In genomic region chr19:3932931-3933810, GRCh38 we compare ENCODE assay signal across 16 cellular contexts. TPM values are rescaled to one million over a fixed set of nuclear protein-coding genes. Genes with fewer than 3 reads are reported as not detected.
DNase-seq lines count a peak whose midpoint lies in the region; ATAC-seq and TF ChIP-seq lines count a peak whose summit lies in the region.
"Had no signal": no experiment of that assay in that cellular context is flagged by ENCODE, and none has a peak within 500 bp of the region (broad histone marks: within the 10 kb centered on the region; RNA-seq: fewer than 3 reads in every experiment).

Gene NMRK2 (plus strand): TSS chr19:3933069. CDS start chr19:3933672, 603 bp downstream.

- no peaks in the 10 kb centered on the region for H3F3A ChIP-seq in SK-N-SH (replicated peaks; ENCODE audit: insufficient read depth)

- no peak for TF ChIP-seq EP300 in SK-N-SH (IDR thresholded peaks at IDR 0.05; ENCODE audit: borderline replicate concordance in 1 of 2, low read depth in 1 of 2, low read length in 1 of 2)

- H3K4me3 ChIP-seq in SK-N-SH (ENCODE audit: low read depth in 2 of 2, low read length in 1 of 2) (no peak within 1 kb of the TSS), SJCRH30 (peak within 1 kb of the TSS; percentile 32)
- H3K4me3 ChIP-seq: A549, MG63, spleen had no signal

- no peaks in the 10 kb centered on the region for H3K9me2 ChIP-seq in SK-N-SH

- no peak within 1 kb of the TSS for H3K27ac ChIP-seq in SK-N-SH (ENCODE audit: low read depth in 2 of 2, low read length in 1 of 2)
- H3K27ac ChIP-seq in SJCRH30 = no peak within 1 kb of the TSS
- H3K27ac ChIP-seq: A549, spleen had no signal

- H2AFZ ChIP-seq in SK-N-SH (ENCODE audit: low read depth) = no peak within 1 kb of the TSS

- H3K9ac ChIP-seq in SK-N-SH = no peak within 1 kb of the TSS

- H3K9me3 ChIP-seq in SK-N-SH = no peaks in the 10 kb centered on the region
- no peaks in the 10 kb centered on the region for H3K9me3 ChIP-seq in SJCRH30 (replicated peaks)
- H3K9me3 ChIP-seq: A549, MG63, spleen had no signal

- no peaks in the 10 kb centered on the region for H3K36me3 ChIP-seq in SK-N-SH (replicated peaks in 1 of 2; ENCODE audit: control insufficient read depth in 1 of 2, insufficient read depth in 2 of 2, low read length in 1 of 2)
- no peaks in the 10 kb centered on the region for H3K36me3 ChIP-seq in SJCRH30
- H3K36me3 ChIP-seq: MG63, spleen had no signal

- H3K4me1 ChIP-seq in SK-N-SH (ENCODE audit: control insufficient read depth in 1 of 2, insufficient read depth in 2 of 2, low read depth in 1 of 2, low read length in 1 of 2) (no peaks in the 10 kb centered on the region), SJCRH30 (peaks cover 5% of the 10 kb centered on the region)
- H3K4me1 ChIP-seq: A549 had no signal

- intact Hi-C loops in sciatic nerve (cut with DNase I) = no loop called here

- no peaks in the 10 kb centered on the region for H3K79me2 ChIP-seq in SK-N-SH (ENCODE audit: insufficient read depth)

- peak; percentile 65 for DNase-seq in SK-N-SH
- DNase-seq in SJCRH30 = peak; percentile 66 to 68
- DNase-seq in iPS DF 4.7 (ENCODE audit: extremely low read depth, low spot score) = peak; percentile 64
- DNase-seq in stimulated activated CD8-positive, alpha-beta memory T cell treated with anti-CD3 and anti-CD28 coated beads, Interleukin-4, amount 100 ng/mL, for 48 hours = peak; percentile 27
- no peak for DNase-seq in Kasumi-1 (lab: John Stamatoyannopoulos, UW)
- DNase-seq in OCI-M1 (lab: John Stamatoyannopoulos, UW) = no peak
- DNase-seq in sciatic nerve (ENCODE audit: low spot score) = no peak
- DNase-seq: activated naive CD4-positive, alpha-beta T cell; DMS79; MG63; midbrain; spleen; stimulated activated naive CD4-positive, alpha-beta T cell treated with Interleukin-2 at 50 U/mL for 16 hours had no signal

- POLR2A ChIA-PET in SK-N-SH (lab: Yijun Ruan, JAX) = interaction anchor here (1.2 kb wide), 1 partner anchor 52 kb away, joined by 3 read pairs; the partner anchor contains the start of gene EEF2

- no peaks in the 10 kb centered on the region for H4K20me1 ChIP-seq in SK-N-SH (ENCODE audit: insufficient read depth)

- ATAC-seq in SK-N-SH treated with all-trans-retinoic acid at 6 μM for 48 hours = no peak; the same call in 2 of the 3 replicates
- no peak for ATAC-seq in sciatic nerve
- ATAC-seq: A549 had no signal

- CTCF ChIA-PET in SK-N-SH (lab: Yijun Ruan, JAX) = interaction anchor here (0.6 to 1.1 kb wide), 3 partner anchors 35 to 72 kb away, joined by 3 to 4 read pairs (median 3); no protein-coding TSS in a partner anchor

- H3K27me3 ChIP-seq in SK-N-SH (ENCODE audit: insufficient read depth) (peaks cover 22% of the 10 kb centered on the region), SJCRH30 (no peaks in the 10 kb centered on the region)
- H3K27me3 ChIP-seq: MG63 had no signal

- no peak within 1 kb of the TSS for H3K4me2 ChIP-seq in SK-N-SH
- H3K4me2 ChIP-seq: A549 had no signal

- 12% methylated on average over 24 of the region's 51 CpGs for WGBS in SK-N-SH (ENCODE audit: low lambda C conversion rate)

- no peak for TF ChIP-seq RAD21 in SK-N-SH (IDR thresholded peaks at IDR 0.05; ENCODE audit: low read length)

- no peak for TF ChIP-seq CTCF in SK-N-SH (IDR thresholded peaks at IDR 0.05)

TF ChIP-seq in SK-N-SH, 30 proteins besides CTCF, POLR2A, EP300 and RAD21:
- TF ChIP-seq YY1 (IDR thresholded peaks at IDR 0.05; ENCODE audit: low read depth) (no peak), MAX (IDR thresholded peaks at IDR 0.05; ENCODE audit: low read depth) (no peak), CHD2 (IDR thresholded peaks at IDR 0.05; ENCODE audit: low read length, partially characterized antibody) (no peak), RCOR1 (IDR thresholded peaks at IDR 0.05; ENCODE audit: low read length) (no peak), USF1 (IDR thresholded peaks at IDR 0.05; ENCODE audit: borderline replicate concordance, low read depth) (no peak), PBX3 (IDR thresholded peaks at IDR 0.05) (no peak), POLR2AphosphoS5 (IDR thresholded peaks at IDR 0.05; ENCODE audit: low read depth, low read length) (no peak), MXI1 (IDR thresholded peaks at IDR 0.05; ENCODE audit: low read depth, low read length) (no peak), FOXM1 (IDR thresholded peaks at IDR 0.05; ENCODE audit: low read depth) (no peak), TAF1 (IDR thresholded peaks at IDR 0.05; ENCODE audit: borderline replicate concordance, low read depth, low read length) (no peak), MEF2A (IDR thresholded peaks at IDR 0.05; ENCODE audit: borderline replicate concordance, low read depth) (no peak)

TF ChIP-seq in SK-N-SH treated with all-trans-retinoic acid at 6 μM for 48 hours, 23 proteins besides CTCF, POLR2A, EP300 and RAD21 (continues in another document):
- TF ChIP-seq ARNTL (CRISPR knock-in tag; IDR thresholded peaks at IDR 0.05; ENCODE audit: borderline replicate concordance, low read depth) (no peak), CREB5 (CRISPR knock-in tag; IDR thresholded peaks at IDR 0.05; ENCODE audit: low read depth) (no peak), CSDC2 (CRISPR knock-in tag; IDR thresholded peaks at IDR 0.05) (no peak), TCF4 (CRISPR knock-in tag; IDR thresholded peaks at IDR 0.05; ENCODE audit: borderline replicate concordance) (no peak), ZC3H10 (CRISPR knock-in tag; IDR thresholded peaks at IDR 0.05) (no peak), BACH2 (CRISPR knock-in tag; IDR thresholded peaks at IDR 0.05; ENCODE audit: borderline replicate concordance) (no peak), ESRRG (CRISPR knock-in tag; IDR thresholded peaks at IDR 0.05) (no peak), ZNF565 (CRISPR knock-in tag; conservative IDR thresholded peaks at IDR 0.05; ENCODE audit: low read depth) (no peak), PPARA (CRISPR knock-in tag; IDR thresholded peaks at IDR 0.05; ENCODE audit: borderline replicate concordance) (no peak), ZFP30 (CRISPR knock-in tag; IDR thresholded peaks at IDR 0.05) (no peak), RARB (CRISPR knock-in tag; IDR thresholded peaks at IDR 0.05) (no peak), POU6F1 (CRISPR knock-in tag; IDR thresholded peaks at IDR 0.05; ENCODE audit: borderline replicate concordance, low read depth) (no peak), ZNF8 (CRISPR knock-in tag; IDR thresholded peaks at IDR 0.05) (no peak), TOX (CRISPR knock-in tag; IDR thresholded peaks at IDR 0.05; ENCODE audit: borderline replicate concordance) (no peak), PATZ1 (CRISPR knock-in tag; IDR thresholded peaks at IDR 0.05; ENCODE audit: borderline replicate concordance) (no peak), CSRNP3 (CRISPR knock-in tag; IDR thresholded peaks at IDR 0.05) (no peak)

RNA-seq across cellular contexts. Expression of gene NMRK2, which starts in this region (rescaled TPM):
- not detected in 2 replicates for polyA plus RNA-seq in SK-N-SH (2012; rRNA removed)
- polyA plus RNA-seq in SK-N-SH (2012; cell fraction: cytosol; rRNA removed) = not detected in 2 replicates
- not detected in 2 replicates for polyA plus RNA-seq in SK-N-SH (2012; cell fraction: nucleus; rRNA removed)
- total RNA-seq in SJCRH30 (2014; rRNA removed; shearing (Covaris generic)) = 0.79 and 1.1 TPM in 2 replicates
- total RNA-seq in sciatic nerve = not detected
- total RNA-seq: fibroblast of villous mesenchyme, spleen had no signal
- polyA plus RNA-seq: A549 had no signal

Comparison
In these comparisons a context has a peak if more than half of its experiments do, and no peak if none do; other contexts are left out.
1. Peak in DNase-seq in SK-N-SH; RNA of the gene not detected or under 1 TPM.
2. DNase-seq: peak in SJCRH30 (2 of 2), iPS DF 4.7 (single experiment) and stimulated activated CD8-positive, alpha-beta memory T cell treated with anti-CD3 and anti-CD28 coated beads, Interleukin-4, amount 100 ng/mL, for 48 hours (single experiment); none in Kasumi-1 (0 of 2), OCI-M1 (single experiment) and sciatic nerve (single experiment).